8 cellular contexts compared by ENCODE assay signal in the genomic region with DNA sequence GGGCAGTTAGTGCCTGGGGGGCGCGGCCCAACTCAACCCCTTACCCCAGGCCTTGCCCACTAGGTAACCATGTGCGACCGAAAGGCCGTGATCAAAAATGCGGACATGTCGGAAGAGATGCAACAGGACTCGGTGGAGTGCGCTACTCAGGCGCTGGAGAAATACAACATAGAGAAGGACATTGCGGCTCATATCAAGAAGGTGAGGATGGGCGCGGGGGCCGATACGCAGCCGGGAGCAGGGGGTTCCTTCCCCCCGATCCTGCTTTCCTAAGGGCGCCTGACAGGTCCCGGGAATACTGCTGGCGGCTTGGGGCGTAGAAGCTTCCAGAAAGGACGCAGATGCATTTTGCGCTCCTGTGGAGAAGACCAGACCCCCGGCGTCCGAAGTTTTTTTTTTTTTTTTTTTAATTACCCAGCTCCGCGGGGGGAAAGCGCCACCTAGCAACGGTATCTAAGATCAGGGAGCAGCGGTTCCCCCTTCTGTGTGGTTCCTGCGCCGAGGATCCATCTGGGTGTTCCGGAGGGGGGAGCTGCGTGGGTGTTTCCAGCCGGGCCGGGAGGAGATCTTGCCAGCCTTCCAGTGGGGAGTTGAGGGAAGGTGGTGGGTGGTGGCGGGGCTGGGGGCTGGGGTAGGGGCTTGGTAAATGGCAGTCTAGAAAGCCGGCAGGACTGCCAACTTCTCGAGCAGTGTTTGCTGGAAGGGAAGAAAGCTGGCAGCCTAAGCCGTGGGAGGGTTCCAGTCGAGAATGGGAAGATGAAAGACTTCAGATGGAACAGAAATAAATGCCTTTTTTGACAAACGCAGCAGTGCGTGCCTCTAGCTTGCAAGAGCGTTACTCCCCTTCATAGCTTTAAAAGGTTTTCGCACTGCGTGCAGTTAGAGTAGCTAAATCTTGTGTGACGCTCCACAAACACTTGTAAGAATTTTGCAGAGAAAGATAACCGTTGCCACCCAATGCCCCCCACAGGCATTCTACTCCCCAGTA. TPM values are rescaled to one million over a fixed set of nuclear protein-coding genes. Genes with fewer than 3 reads are reported as not detected.
DNase-seq lines count a peak whose midpoint lies in the region; ATAC-seq, FAIRE-seq and TF ChIP-seq lines count a peak whose summit lies in the region.

No MANE protein-coding gene starts in this region.

- H3K4me2 ChIP-seq in astrocyte (ENCODE audit: low read length) = peak overlapping the region; percentile 93
- H3K4me2 ChIP-seq in hepatocyte = peak overlapping the region; percentile 94

- H3K9ac ChIP-seq in HUES64 (ENCODE audit: low read depth, low read length) (peak overlapping the region; percentile 85), astrocyte (ENCODE audit: low read length) (peak overlapping the region; percentile 88)

- no peaks in the 10 kb centered on the region for H3K9me3 ChIP-seq in HUES64 (ENCODE audit: insufficient read depth, low read depth, low read length)
- no peaks in the 10 kb centered on the region for H3K9me3 ChIP-seq in astrocyte (ENCODE audit: insufficient read depth, low read depth, low read length)
- H3K9me3 ChIP-seq in hepatocyte (ENCODE audit: low read depth) = no peaks in the 10 kb centered on the region

- H4K20me1 ChIP-seq in astrocyte (ENCODE audit: insufficient read depth, low read length) (peaks cover 30% of the 10 kb centered on the region), hepatocyte (ENCODE audit: insufficient read depth, poor library complexity, severe bottlenecking) (peaks cover 19% of the 10 kb centered on the region)

- H3K4me1 ChIP-seq in HUES64 (ENCODE audit: insufficient read depth, low read length) = peaks cover 15% of the 10 kb centered on the region
- peaks cover 21% of the 10 kb centered on the region for H3K4me1 ChIP-seq in astrocyte (ENCODE audit: insufficient read depth, low read length)
- H3K4me1 ChIP-seq in hepatocyte (ENCODE audit: insufficient read depth) = peaks cover 14% of the 10 kb centered on the region

- H3K27ac Mint-ChIP-seq in astrocyte (ENCODE audit: unreplicated experiment) = peak overlapping the region; percentile 58

- no peak for FAIRE-seq in astrocyte (lab: Jason Lieb, UNC)

- peak overlapping the region; percentile 77; the same call in 1 of the 2 replicates for H3K27ac ChIP-seq in HUES64 (ENCODE audit: low read depth, low read length)
- peak overlapping the region; percentile 65 for H3K27ac ChIP-seq in astrocyte (ENCODE audit: low read depth, low read length)
- peak overlapping the region; percentile 58 for H3K27ac ChIP-seq in hepatocyte

- peak overlapping the region; percentile 98 for H3K4me3 Mint-ChIP-seq in astrocyte (ENCODE audit: unreplicated experiment)

- H2AFZ ChIP-seq in astrocyte (ENCODE audit: low read depth, low read length) = no peak overlapping the region
- peak overlapping the region; percentile 43 for H2AFZ ChIP-seq in hepatocyte

- peaks cover 38% of the 10 kb centered on the region for H3K79me2 ChIP-seq in astrocyte (ENCODE audit: insufficient read depth, low read length)
- peaks cover 56% of the 10 kb centered on the region for H3K79me2 ChIP-seq in hepatocyte

- H3K27me3 ChIP-seq in HUES64 (ENCODE audit: insufficient read depth, low read length) (no peaks in the 10 kb centered on the region), astrocyte (ENCODE audit: insufficient read depth, low read length) (no peaks in the 10 kb centered on the region), hepatocyte (no peaks in the 10 kb centered on the region)

- H3K36me3 ChIP-seq in HUES64 (ENCODE audit: insufficient read depth, low read length) (peaks cover 23% of the 10 kb centered on the region), astrocyte (ENCODE audit: insufficient read depth, low read length) (peaks cover 6% of the 10 kb centered on the region), hepatocyte (replicated peaks; ENCODE audit: insufficient read depth, low read depth) (no peaks in the 10 kb centered on the region)

- no peaks in the 10 kb centered on the region for H3K9me3 Mint-ChIP-seq in astrocyte (ENCODE audit: unreplicated experiment)

- H3K9me2 ChIP-seq in hepatocyte (replicated peaks; ENCODE audit: insufficient read depth) = no peaks in the 10 kb centered on the region

- DNase-seq in AML-193 (lab: John Stamatoyannopoulos, UW) (peak; percentile 17 to 37), T-helper 1 cell (peak; percentile 23 to 52 (median 39)), astrocyte (ENCODE audit: low read depth) (peak; percentile 38), hepatocyte (ENCODE audit: low spot score) (peak; percentile 76), retina (peak; percentile 86), OCI-M2 (lab: John Stamatoyannopoulos, UW; ENCODE audit: unreplicated experiment) (no peak)

- TF ChIP-seq CTCF in astrocyte (IDR thresholded peaks at IDR 0.05; ENCODE audit: insufficient read depth, low read depth, low read length) = no peak
- peak; percentile 22 for TF ChIP-seq CTCF in hepatocyte (IDR thresholded peaks at IDR 0.05; ENCODE audit: poor library complexity)

- no peaks in the 10 kb centered on the region for H3K27me3 Mint-ChIP-seq in astrocyte (ENCODE audit: low read depth, unreplicated experiment)

- peaks cover 16% of the 10 kb centered on the region for H3K4me1 Mint-ChIP-seq in astrocyte (ENCODE audit: low read depth, unreplicated experiment)

- H3K36me3 Mint-ChIP-seq in astrocyte (ENCODE audit: low read depth, unreplicated experiment) = peaks cover 9% of the 10 kb centered on the region

- peak; percentile 30 for ATAC-seq in GM18907 (IDR thresholded peaks at IDR 0.05; ENCODE audit: unreplicated experiment)

- under 1% methylated on average over 49 of the region's 49 CpGs for whole genome bisulfite sequencing in HUES64
- WGBS in hepatocyte (ENCODE audit: low lambda C conversion rate, missing lambda C conversion rate) = 1% methylated on average over 47 of the region's 49 CpGs

- H3K4me3 ChIP-seq in HUES64 (ENCODE audit: low read length) = peak overlapping the region; percentile 99
- peak overlapping the region; percentile 99 for H3K4me3 ChIP-seq in astrocyte (ENCODE audit: insufficient read depth, low read depth, low read length)
- peak overlapping the region; percentile 91 for H3K4me3 ChIP-seq in hepatocyte

RNA-seq across cellular contexts. Expression of a gene that starts 0.7 kb away (rescaled TPM):
- polyA plus RNA-seq in HUES64 (2013, experiment 1 of 2) = 526 TPM
- 516 TPM for polyA plus RNA-seq in HUES64 (2013, experiment 2 of 2)
- 490 and 500 TPM in 2 replicates for total RNA-seq in astrocyte
- total RNA-seq in hepatocyte = 383 and 418 TPM in 2 replicates
- polyA plus RNA-seq in hepatocyte = 630 and 641 TPM in 2 replicates

RNA-seq across cellular contexts. Expression of a gene that starts 27.1 kb away (rescaled TPM):
- 210 TPM for polyA plus RNA-seq in HUES64 (2013, experiment 1 of 2)
- 209 TPM for polyA plus RNA-seq in HUES64 (2013, experiment 2 of 2)
- total RNA-seq in astrocyte (216 and 223 TPM in 2 replicates), hepatocyte (157 and 166 TPM in 2 replicates)
- polyA plus RNA-seq in hepatocyte = 263 and 312 TPM in 2 replicates

RNA-seq across cellular contexts. Expression of a gene that starts 32.3 kb away (rescaled TPM):
- polyA plus RNA-seq in HUES64 (2013, experiment 1 of 2) = 30.5 TPM
- polyA plus RNA-seq in HUES64 (2013, experiment 2 of 2) = 41.1 TPM
- total RNA-seq in astrocyte (22.9 and 23.4 TPM in 2 replicates), hepatocyte (37.0 and 41.0 TPM in 2 replicates)
- 38.7 and 40.7 TPM in 2 replicates for polyA plus RNA-seq in hepatocyte

RNA-seq across cellular contexts. Expression of a gene that starts 37.5 kb away (rescaled TPM):
- polyA plus RNA-seq in HUES64 (2013, experiment 1 of 2) = 101 TPM
- polyA plus RNA-seq in HUES64 (2013, experiment 2 of 2) = 106 TPM
- total RNA-seq in astrocyte = 181 and 185 TPM in 2 replicates
- total RNA-seq in hepatocyte = 48.5 and 83.9 TPM in 2 replicates
- polyA plus RNA-seq in hepatocyte = 128 and 142 TPM in 2 replicates

RNA-seq across cellular contexts. Expression of a gene that starts 50.4 kb away (rescaled TPM):
- polyA plus RNA-seq in HUES64 (2013, experiment 1 of 2) = 12.6 TPM
- 14.1 TPM for polyA plus RNA-seq in HUES64 (2013, experiment 2 of 2)
- total RNA-seq in astrocyte (17.8 and 28.8 TPM in 2 replicates), hepatocyte (35.0 and 36.2 TPM in 2 replicates)
- 19.0 and 26.0 TPM in 2 replicates for polyA plus RNA-seq in hepatocyte
